In the genomic region with DNA sequence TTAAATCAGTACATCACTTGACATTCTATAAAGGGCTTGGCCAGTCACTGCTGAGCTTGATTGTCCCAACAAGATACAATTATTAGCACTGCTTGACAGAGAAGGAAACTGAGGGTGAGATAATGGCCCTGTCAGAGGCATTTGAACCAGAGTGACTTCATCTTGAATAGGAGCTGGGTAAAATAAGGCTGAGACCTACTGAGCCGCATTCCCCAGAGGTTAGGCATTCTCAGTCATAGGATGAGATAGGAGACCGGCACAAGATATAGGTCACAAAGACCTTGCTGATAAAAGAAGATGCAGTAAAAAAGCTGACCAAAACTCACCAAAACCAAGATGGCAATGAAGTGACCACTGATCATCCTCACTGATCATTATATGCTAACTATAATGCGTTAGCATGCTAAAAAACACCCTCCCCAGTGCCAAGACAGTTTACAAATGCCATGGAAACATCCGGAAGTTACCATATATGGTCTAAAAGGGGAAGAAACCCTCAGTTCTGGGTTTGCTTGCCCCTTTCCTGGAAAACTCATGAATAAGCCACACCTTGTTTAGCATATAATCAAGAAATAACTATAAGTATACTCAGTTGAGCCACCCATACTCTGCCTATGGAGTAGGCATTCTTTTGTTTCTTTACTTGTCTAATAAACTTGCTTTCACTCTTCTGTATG, we compare ENCODE assay signal across 1 cellular context.
TF ChIP-seq lines count a peak whose summit lies in the region.

No MANE protein-coding gene starts in this region.

TF ChIP-seq in H1, 55 proteins besides CTCF, POLR2A, EP300 and RAD21:
- TF ChIP-seq YY1 (IDR thresholded peaks at IDR 0.05; ENCODE audit: low read depth, low read length) = no peak
- peak; percentile 73 for TF ChIP-seq SRF (IDR thresholded peaks at IDR 0.05; ENCODE audit: low read depth, low read length)
- TF ChIP-seq, protein P1, sequence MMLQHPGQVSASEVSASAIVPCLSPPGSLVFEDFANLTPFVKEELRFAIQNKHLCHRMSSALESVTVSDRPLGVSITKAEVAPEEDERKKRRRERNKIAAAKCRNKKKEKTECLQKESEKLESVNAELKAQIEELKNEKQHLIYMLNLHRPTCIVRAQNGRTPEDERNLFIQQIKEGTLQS (IDR thresholded peaks at IDR 0.05; ENCODE audit: insufficient read depth, low read depth, low read length) = no peak
TF ChIP-seq in H1: peak in this region for 1.
